In genomic region chr22:46079861-46080821, GRCh38 we compare ENCODE assay signal across 8 cellular contexts.
DNase-seq lines count a peak whose midpoint lies in the region; ATAC-seq, FAIRE-seq and TF ChIP-seq lines count a peak whose summit lies in the region.

No MANE protein-coding gene starts in this region.

- CTCF ChIA-PET in RWPE1 (lab: Yijun Ruan, JAX), result interaction anchor here (0.6 kb wide), 1 partner anchor 14 kb away, joined by 3 read pairs; no protein-coding TSS in a partner anchor
- CTCF ChIA-PET in HEK293T (lab: Yijun Ruan, JAX), result no interaction called here

- peaks cover 45% of the 10 kb centered on the region for H3K4me1 ChIP-seq in foreskin keratinocyte
- peaks cover 0 to 100% (median 96%) of the 10 kb centered on the region in 4 donors for H3K4me1 ChIP-seq in sigmoid colon

- ATAC-seq in foreskin keratinocyte (peak; percentile 13), GM19397 (IDR thresholded peaks at IDR 0.05; ENCODE audit: unreplicated experiment) (no peak)

- TF ChIP-seq CTCF in RWPE1 (conservative IDR thresholded peaks at IDR 0.05; ENCODE audit: low read depth) (no peak), foreskin keratinocyte (conservative IDR thresholded peaks at IDR 0.05) (peak; percentile 11), sigmoid colon (IDR thresholded peaks at IDR 0.05) (no peak)

- 74% methylated on average over 57 of the region's 57 CpGs for WGBS in sigmoid colon, 2 donors

- H3K36me3 ChIP-seq in sigmoid colon, result no peaks in the 10 kb centered on the region

- peak overlapping the region; percentile 44 to 88 (median 60) for H3K4me3 ChIP-seq in sigmoid colon

- H3K27ac ChIP-seq in RWPE1, result peak overlapping the region; percentile 100
- H3K27ac ChIP-seq in foreskin keratinocyte, result peak overlapping the region; percentile 82
- peak overlapping the region; percentile 96 to 99 (median 98) for H3K27ac ChIP-seq in sigmoid colon

- peak; percentile 21 for FAIRE-seq in G401.6 (lab: Jason Lieb, UNC)

- peak; percentile 37 to 39 for TF ChIP-seq POLR2A in sigmoid colon (IDR thresholded peaks at IDR 0.05)

- no peaks in the 10 kb centered on the region for H3K9me3 ChIP-seq in sigmoid colon

- TF ChIP-seq EP300 in sigmoid colon (IDR thresholded peaks at IDR 0.05), result peak in 1 of 4 donors; percentile 29

- POLR2A ChIA-PET in RWPE1 (lab: Yijun Ruan, JAX; ENCODE audit: low non-redundant PET) (no interaction called here), HEK293T (lab: Yijun Ruan, JAX) (no interaction called here)

- DNase-seq in RWPE1 (ENCODE audit: low spot score), result peak; percentile 52
- no peak for DNase-seq in foreskin keratinocyte
- peak; percentile 95 for DNase-seq in sigmoid colon
- no peak for DNase-seq in HEK293T (ENCODE audit: extremely low spot score)
- DNase-seq in HT-29 (ENCODE audit: low spot score), result no peak
- DNase-seq in T-helper 9 cell, result no peak

- no peaks in the 10 kb centered on the region for H3K27me3 ChIP-seq in foreskin keratinocyte
- H3K27me3 ChIP-seq in sigmoid colon, result no peaks in the 10 kb centered on the region

- intact Hi-C loops in sigmoid colon (cut with DNase I), result loop anchor here (2.0 kb wide), 1 partner anchor 73 kb away; no protein-coding TSS in a partner anchor

TF ChIP-seq in HEK293T, 16 proteins besides CTCF, POLR2A, EP300 and RAD21:
- TF ChIP-seq BHLHE40 (IDR thresholded peaks at IDR 0.05; ENCODE audit: borderline replicate concordance), result no peak
- no peak for TF ChIP-seq LEF1 (IDR thresholded peaks at IDR 0.05; ENCODE audit: borderline replicate concordance)
- TF ChIP-seq ARNT (IDR thresholded peaks at IDR 0.05), result no peak
- TF ChIP-seq CTBP1 (IDR thresholded peaks at IDR 0.05; ENCODE audit: borderline replicate concordance), result no peak
- no peak for TF ChIP-seq PKNOX1 (IDR thresholded peaks at IDR 0.05)
- no peak for TF ChIP-seq SUZ12 (IDR thresholded peaks at IDR 0.05)
- no peak for TF ChIP-seq FOXK2 (IDR thresholded peaks at IDR 0.05)
- TF ChIP-seq FOXM1 (IDR thresholded peaks at IDR 0.05; ENCODE audit: borderline replicate concordance), result no peak
- no peak for TF ChIP-seq L3MBTL2 (conservative IDR thresholded peaks at IDR 0.05)
- no peak for TF ChIP-seq HDGF (IDR thresholded peaks at IDR 0.05; ENCODE audit: borderline replicate concordance)
- TF ChIP-seq ELF4 (IDR thresholded peaks at IDR 0.05), result no peak
- no peak for TF ChIP-seq ZNF384 (IDR thresholded peaks at IDR 0.05)
- TF ChIP-seq SP1 (IDR thresholded peaks at IDR 0.05), result no peak
- no peak for TF ChIP-seq TARDBP (IDR thresholded peaks at IDR 0.05)
- TF ChIP-seq FOXA1 (IDR thresholded peaks at IDR 0.05), result no peak
- no peak for TF ChIP-seq NFRKB (IDR thresholded peaks at IDR 0.05)

Comparison
In these comparisons a context has a peak if more than half of its experiments do, and no peak if none do; other contexts are left out.
1. DNase-seq: peak in RWPE1 (single experiment) and sigmoid colon (single experiment); none in foreskin keratinocyte (0 of 2), HEK293T (single experiment), HT-29 (single experiment) and T-helper 9 cell (single experiment).
2. Peak in every context shown above with its lines, with median percentiles within 50 percentile points of each other: H3K27ac ChIP-seq.